In the genomic region with DNA sequence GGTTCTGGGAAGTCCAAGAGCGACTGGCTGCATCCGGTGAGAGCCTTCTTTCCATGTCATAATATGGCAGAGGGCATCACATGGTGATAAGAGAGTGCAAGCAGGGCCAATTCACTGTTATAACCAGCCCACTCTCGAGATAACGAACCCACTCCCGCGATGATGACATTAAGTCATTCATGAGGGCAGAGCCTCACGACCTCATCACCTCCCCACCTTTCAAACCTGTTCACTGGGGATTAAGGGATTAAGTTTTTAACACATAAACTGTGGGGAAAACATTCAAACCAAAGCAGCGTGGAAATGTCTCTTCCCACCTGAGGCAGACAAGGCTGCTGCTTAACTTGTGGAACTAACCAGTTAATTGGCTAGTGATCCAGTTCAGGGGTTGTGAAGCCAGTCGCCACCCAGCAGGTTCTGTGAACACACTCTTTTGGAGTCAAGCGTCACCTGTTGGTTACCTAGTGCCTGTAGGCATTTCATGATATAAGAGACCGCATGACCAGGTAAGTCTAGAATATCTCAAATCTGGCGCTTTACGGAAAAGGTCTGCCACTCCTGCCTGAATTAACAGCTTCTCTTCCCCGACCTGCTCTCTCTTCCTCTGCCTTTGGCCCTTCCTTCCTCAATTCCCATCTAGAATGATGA, we compare ENCODE assay signal across 22 cellular contexts. TPM values are rescaled to one million over a fixed set of nuclear protein-coding genes. Genes with fewer than 3 reads are reported as not detected.
A peak's percentile ranks its signal among the peaks of the same experiment; 100 is the strongest.
DNase-seq lines count a peak whose midpoint lies in the region; ATAC-seq and TF ChIP-seq lines count a peak whose summit lies in the region.
"Had no signal": no experiment of that assay in that cellular context is flagged by ENCODE, and none has a peak within 500 bp of the region (broad histone marks: within the 10 kb centered on the region; RNA-seq: fewer than 3 reads in every experiment).

No MANE protein-coding gene starts in this region.

- ATAC-seq in WTC11 (peak; percentile 7; the same call in 1 of the 2 replicates), esophagus mucosa (peak; percentile 52), GM21528 (IDR thresholded peaks at IDR 0.05; ENCODE audit: low FRiP score, unreplicated experiment) (no peak)
- ATAC-seq: GM12878 had no signal

- CTCF ChIA-PET in WTC11 (lab: Charles Lee), result interaction anchor here (0.6 to 2.7 kb wide), 4 partner anchors 8 to 67 kb away, joined by 3 to 13 read pairs (median 3); no protein-coding TSS in a partner anchor

- WGBS in suprapubic skin, result 74% methylated on average over 14 of the region's 14 CpGs

- no peaks in the 10 kb centered on the region for H3K36me3 ChIP-seq in suprapubic skin
- H3K36me3 ChIP-seq: BE2C, Peyer's patch had no signal

- H3K27me3 ChIP-seq in suprapubic skin, result peaks cover 3% of the 10 kb centered on the region
- H3K27me3 ChIP-seq: BE2C, Peyer's patch had no signal

- no peaks in the 10 kb centered on the region for H3K9me3 Mint-ChIP-seq in activated naive CD8-positive, alpha-beta T cell (ENCODE audit: low read depth)
- H3K9me3 Mint-ChIP-seq in activated naive CD8-positive, alpha-beta T cell treated with anti-CD3 and anti-CD28 coated beads for 36 hours, result no peaks in the 10 kb centered on the region
- H3K9me3 Mint-ChIP-seq in WTC11, result no peaks in the 10 kb centered on the region
- H3K9me3 Mint-ChIP-seq: CD4-positive, alpha-beta memory T cell had no signal

- H3K9me3 ChIP-seq in suprapubic skin, result no peaks in the 10 kb centered on the region
- H3K9me3 ChIP-seq: BE2C, Peyer's patch had no signal

- POLR2A ChIA-PET in WTC11 (lab: Charles Lee), result interaction anchor here (1.0 kb wide), 1 partner anchor 97 kb away, joined by 3 read pairs; no protein-coding TSS in a partner anchor

- H3K4me1 ChIP-seq in suprapubic skin, result peaks cover 19% of the 10 kb centered on the region

- H3K27ac ChIP-seq in suprapubic skin, result peak overlapping the region; percentile 56
- H3K27ac ChIP-seq: Peyer's patch, SK-N-MC had no signal

- TF ChIP-seq POLR2A in suprapubic skin (IDR thresholded peaks at IDR 0.05), result no peak

- H3K36me3 Mint-ChIP-seq in activated naive CD8-positive, alpha-beta T cell, result no peaks in the 10 kb centered on the region
- H3K36me3 Mint-ChIP-seq in activated naive CD8-positive, alpha-beta T cell treated with anti-CD3 and anti-CD28 coated beads for 36 hours, result no peaks in the 10 kb centered on the region
- H3K36me3 Mint-ChIP-seq in WTC11, result no peaks in the 10 kb centered on the region
- H3K36me3 Mint-ChIP-seq: CD4-positive, alpha-beta memory T cell had no signal

- H3K4me3 Mint-ChIP-seq in activated naive CD8-positive, alpha-beta T cell, result no peak overlapping the region
- H3K4me3 Mint-ChIP-seq in activated naive CD8-positive, alpha-beta T cell treated with anti-CD3 and anti-CD28 coated beads for 36 hours, result no peak overlapping the region
- H3K4me3 Mint-ChIP-seq in WTC11, result no peak overlapping the region
- H3K4me3 Mint-ChIP-seq: CD4-positive, alpha-beta memory T cell had no signal

- no peaks in the 10 kb centered on the region for H3K27me3 Mint-ChIP-seq in activated naive CD8-positive, alpha-beta T cell
- H3K27me3 Mint-ChIP-seq in activated naive CD8-positive, alpha-beta T cell treated with anti-CD3 and anti-CD28 coated beads for 36 hours, result no peaks in the 10 kb centered on the region
- H3K27me3 Mint-ChIP-seq in WTC11 (ENCODE audit: low read depth), result no peaks in the 10 kb centered on the region; the same call in 1 of the 2 replicates
- H3K27me3 Mint-ChIP-seq: CD4-positive, alpha-beta memory T cell had no signal

- H3K4me1 Mint-ChIP-seq in activated naive CD8-positive, alpha-beta T cell (ENCODE audit: low read depth), result peaks cover 25% of the 10 kb centered on the region
- peaks cover 19% of the 10 kb centered on the region for H3K4me1 Mint-ChIP-seq in activated naive CD8-positive, alpha-beta T cell treated with anti-CD3 and anti-CD28 coated beads for 36 hours
- H3K4me1 Mint-ChIP-seq in WTC11, result peaks cover 37% of the 10 kb centered on the region

- no peak for TF ChIP-seq EP300 in suprapubic skin (IDR thresholded peaks at IDR 0.05)

- H3K4me3 ChIP-seq in suprapubic skin, result no peak overlapping the region
- H3K4me3 ChIP-seq: GM12878, Peyer's patch, SK-N-MC had no signal

- no peak for DNase-seq in activated naive CD8-positive, alpha-beta T cell treated with anti-CD3 and anti-CD28 coated beads for 36 hours
- DNase-seq in WTC11 (ENCODE audit: low spot score) (no peak), suprapubic skin (ENCODE audit: low spot score in 2 of 2) (no peak), ecto neural progenitor cell (ENCODE audit: low spot score) (no peak), DMS153 treated with DMSO at 0.1 percent for 48 hours (lab: John Stamatoyannopoulos, UW; ENCODE audit: unreplicated experiment) (no peak)
- DNase-seq: BE2C; Calu3; CD4-positive, alpha-beta memory T cell; DND-41; GDM1; GOT3; KBM-7; MV-4-11; NCI-H2029; Right ventricle myocardium superior had no signal

- TF ChIP-seq CTCF in WTC11 (IDR thresholded peaks at IDR 0.05), result no peak
- no peak for TF ChIP-seq CTCF in suprapubic skin (IDR thresholded peaks at IDR 0.05)

- peak overlapping the region; percentile 69 for H3K27ac Mint-ChIP-seq in activated naive CD8-positive, alpha-beta T cell
- no peak overlapping the region for H3K27ac Mint-ChIP-seq in activated naive CD8-positive, alpha-beta T cell treated with anti-CD3 and anti-CD28 coated beads for 36 hours
- H3K27ac Mint-ChIP-seq in WTC11, result no peak overlapping the region

TF ChIP-seq in WTC11, 78 proteins besides CTCF, POLR2A, EP300 and RAD21:
- no peak for TF ChIP-seq RELA (CRISPR knock-in tag; IDR thresholded peaks at IDR 0.05; ENCODE audit: borderline replicate concordance)
- no peak for TF ChIP-seq ZNF138 (CRISPR knock-in tag; conservative IDR thresholded peaks at IDR 0.05)
- TF ChIP-seq, protein P1, sequence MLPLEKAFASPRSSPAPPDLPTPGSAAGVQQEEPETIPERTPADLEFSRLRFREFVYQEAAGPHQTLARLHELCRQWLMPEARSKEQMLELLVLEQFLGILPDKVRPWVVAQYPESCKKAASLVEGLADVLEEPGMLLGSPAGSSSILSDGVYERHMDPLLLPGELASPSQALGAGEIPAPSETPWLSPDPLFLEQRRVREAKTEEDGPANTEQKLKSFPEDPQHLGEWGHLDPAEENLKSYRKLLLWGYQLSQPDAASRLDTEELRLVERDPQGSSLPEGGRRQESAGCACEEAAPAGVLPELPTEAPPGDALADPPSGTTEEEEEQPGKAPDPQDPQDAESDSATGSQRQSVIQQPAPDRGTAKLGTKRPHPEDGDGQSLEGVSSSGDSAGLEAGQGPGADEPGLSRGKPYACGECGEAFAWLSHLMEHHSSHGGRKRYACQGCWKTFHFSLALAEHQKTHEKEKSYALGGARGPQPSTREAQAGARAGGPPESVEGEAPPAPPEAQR (CRISPR knock-in tag; IDR thresholded peaks at IDR 0.05), result no peak
- TF ChIP-seq CBFB (CRISPR knock-in tag; IDR thresholded peaks at IDR 0.05; ENCODE audit: low read depth), result no peak
- no peak for TF ChIP-seq ZNF416 (CRISPR knock-in tag; IDR thresholded peaks at IDR 0.05)
- TF ChIP-seq, protein P2, sequence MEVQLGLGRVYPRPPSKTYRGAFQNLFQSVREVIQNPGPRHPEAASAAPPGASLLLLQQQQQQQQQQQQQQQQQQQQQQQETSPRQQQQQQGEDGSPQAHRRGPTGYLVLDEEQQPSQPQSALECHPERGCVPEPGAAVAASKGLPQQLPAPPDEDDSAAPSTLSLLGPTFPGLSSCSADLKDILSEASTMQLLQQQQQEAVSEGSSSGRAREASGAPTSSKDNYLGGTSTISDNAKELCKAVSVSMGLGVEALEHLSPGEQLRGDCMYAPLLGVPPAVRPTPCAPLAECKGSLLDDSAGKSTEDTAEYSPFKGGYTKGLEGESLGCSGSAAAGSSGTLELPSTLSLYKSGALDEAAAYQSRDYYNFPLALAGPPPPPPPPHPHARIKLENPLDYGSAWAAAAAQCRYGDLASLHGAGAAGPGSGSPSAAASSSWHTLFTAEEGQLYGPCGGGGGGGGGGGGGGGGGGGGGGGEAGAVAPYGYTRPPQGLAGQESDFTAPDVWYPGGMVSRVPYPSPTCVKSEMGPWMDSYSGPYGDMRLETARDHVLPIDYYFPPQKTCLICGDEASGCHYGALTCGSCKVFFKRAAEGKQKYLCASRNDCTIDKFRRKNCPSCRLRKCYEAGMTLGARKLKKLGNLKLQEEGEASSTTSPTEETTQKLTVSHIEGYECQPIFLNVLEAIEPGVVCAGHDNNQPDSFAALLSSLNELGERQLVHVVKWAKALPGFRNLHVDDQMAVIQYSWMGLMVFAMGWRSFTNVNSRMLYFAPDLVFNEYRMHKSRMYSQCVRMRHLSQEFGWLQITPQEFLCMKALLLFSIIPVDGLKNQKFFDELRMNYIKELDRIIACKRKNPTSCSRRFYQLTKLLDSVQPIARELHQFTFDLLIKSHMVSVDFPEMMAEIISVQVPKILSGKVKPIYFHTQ (CRISPR knock-in tag; IDR thresholded peaks at IDR 0.05), result no peak
- TF ChIP-seq NR1H2 (CRISPR knock-in tag; IDR thresholded peaks at IDR 0.05), result no peak
- TF ChIP-seq ELF4 (CRISPR knock-in tag; IDR thresholded peaks at IDR 0.05; ENCODE audit: low read depth), result no peak
- TF ChIP-seq, protein P3, sequence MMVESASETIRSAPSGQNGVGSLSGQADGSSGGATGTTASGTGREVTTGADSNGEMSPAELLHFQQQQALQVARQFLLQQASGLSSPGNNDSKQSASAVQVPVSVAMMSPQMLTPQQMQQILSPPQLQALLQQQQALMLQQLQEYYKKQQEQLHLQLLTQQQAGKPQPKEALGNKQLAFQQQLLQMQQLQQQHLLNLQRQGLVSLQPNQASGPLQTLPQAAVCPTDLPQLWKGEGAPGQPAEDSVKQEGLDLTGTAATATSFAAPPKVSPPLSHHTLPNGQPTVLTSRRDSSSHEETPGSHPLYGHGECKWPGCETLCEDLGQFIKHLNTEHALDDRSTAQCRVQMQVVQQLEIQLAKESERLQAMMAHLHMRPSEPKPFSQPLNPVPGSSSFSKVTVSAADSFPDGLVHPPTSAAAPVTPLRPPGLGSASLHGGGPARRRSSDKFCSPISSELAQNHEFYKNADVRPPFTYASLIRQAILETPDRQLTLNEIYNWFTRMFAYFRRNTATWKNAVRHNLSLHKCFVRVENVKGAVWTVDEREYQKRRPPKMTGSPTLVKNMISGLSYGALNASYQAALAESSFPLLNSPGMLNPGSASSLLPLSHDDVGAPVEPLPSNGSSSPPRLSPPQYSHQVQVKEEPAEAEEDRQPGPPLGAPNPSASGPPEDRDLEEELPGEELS (CRISPR knock-in tag; IDR thresholded peaks at IDR 0.05), result no peak
- TF ChIP-seq ZNF423 (CRISPR knock-in tag; IDR thresholded peaks at IDR 0.05), result no peak

RNA-seq across cellular contexts. Expression of a gene that starts 54.3 kb away (rescaled TPM):
- under 1 TPM; 0.16 to 0.21 TPM for total RNA-seq in activated naive CD8-positive, alpha-beta T cell treated with anti-CD3 and anti-CD28 coated beads for 36 hours
- total RNA-seq in WTC11 (2021), result 0.05 TPM in 1 of 3 replicates, not detected in the others
- total RNA-seq in esophagus mucosa, result 4.8 TPM
- 1 to 10 TPM; 1.5 to 4.3 (median 2.2) TPM for total RNA-seq in suprapubic skin
- total RNA-seq: Calu3, GM12878, NCI-H460 had no signal
